In genomic region chr11:128732471-128733277, GRCh38 we compare ENCODE assay signal across 10 cellular contexts. TPM values are rescaled to one million over a fixed set of nuclear protein-coding genes. Genes with fewer than 3 reads are reported as not detected.
DNase-seq lines count a peak whose midpoint lies in the region; ATAC-seq, FAIRE-seq and TF ChIP-seq lines count a peak whose summit lies in the region.
"Had no signal": no experiment of that assay in that cellular context is flagged by ENCODE, and none has a peak within 500 bp of the region (broad histone marks: within the 10 kb centered on the region; RNA-seq: fewer than 3 reads in every experiment).

No MANE protein-coding gene starts in this region.

- no peaks in the 10 kb centered on the region for H4K20me1 ChIP-seq in OCI-LY1 (ENCODE audit: insufficient read depth, low read length)
- peaks cover 23% of the 10 kb centered on the region for H4K20me1 ChIP-seq in osteoblast (ENCODE audit: insufficient read depth, low read length)

- no peak for TF ChIP-seq CTCF in OCI-LY1 (IDR thresholded peaks at IDR 0.05; ENCODE audit: low read length)
- TF ChIP-seq CTCF in osteoblast (IDR thresholded peaks at IDR 0.05; ENCODE audit: extremely low read depth, low read depth, low read length): no peak
- no peak for TF ChIP-seq CTCF in D721Med (IDR thresholded peaks at IDR 0.05; ENCODE audit: insufficient read depth, missing control alignments)
- TF ChIP-seq CTCF in adrenal gland (IDR thresholded peaks at IDR 0.05): no peak

- peak overlapping the region; percentile 6 for H3K4me3 Mint-ChIP-seq in activated CD4-positive, alpha-beta T cell treated with anti-CD3 and anti-CD28 coated beads, Interleukin-2, amount 10 ng/mL, durations not matched to agents 24 days and 14 days

- H3F3A ChIP-seq in OCI-LY1 (ENCODE audit: insufficient read depth, low read length): no peaks in the 10 kb centered on the region

- H3K27me3 Mint-ChIP-seq in activated CD4-positive, alpha-beta T cell treated with anti-CD3 and anti-CD28 coated beads, Interleukin-2, amount 10 ng/mL, durations not matched to agents 24 days and 14 days: no peaks in the 10 kb centered on the region

- peak overlapping the region; percentile 56 for H3K27ac Mint-ChIP-seq in activated CD4-positive, alpha-beta T cell treated with anti-CD3 and anti-CD28 coated beads, Interleukin-2, amount 10 ng/mL, durations not matched to agents 24 days and 14 days

- FAIRE-seq in D721Med (lab: Jason Lieb, UNC): no peak
- FAIRE-seq: A204.1 had no signal

- no peaks in the 10 kb centered on the region for H3K9me2 ChIP-seq in OCI-LY1 (ENCODE audit: low read depth, low read length)

- peaks cover 100% of the 10 kb centered on the region for H3K4me1 ChIP-seq in OCI-LY1 (ENCODE audit: insufficient read depth, low read length, severe bottlenecking)
- peaks cover 8% of the 10 kb centered on the region for H3K4me1 ChIP-seq in osteoblast (ENCODE audit: insufficient read depth, low read length)
- peaks cover 0 to 30% of the 10 kb centered on the region in 2 donors for H3K4me1 ChIP-seq in adrenal gland (replicated peaks in 1 of 2)

- no peaks in the 10 kb centered on the region for H3K36me3 ChIP-seq in OCI-LY1 (ENCODE audit: insufficient read depth, low read length)
- H3K36me3 ChIP-seq in osteoblast (ENCODE audit: insufficient read depth, low read length): peaks cover 2% of the 10 kb centered on the region
- no peaks in the 10 kb centered on the region for H3K36me3 ChIP-seq in adrenal gland (replicated peaks in 1 of 2)

- peak overlapping the region; percentile 99 for H3K27ac ChIP-seq in OCI-LY1 (ENCODE audit: low read depth, low read length, poor library complexity, severe bottlenecking)
- H3K27ac ChIP-seq in osteoblast (ENCODE audit: low read depth, low read length): peak overlapping the region; percentile 26
- H3K27ac ChIP-seq in adrenal gland: no peak overlapping the region

- ATAC-seq in HG02678 (IDR thresholded peaks at IDR 0.05; ENCODE audit: unreplicated experiment): peak; percentile 37

- H3K4me2 ChIP-seq in OCI-LY1 (ENCODE audit: low read length) (peak overlapping the region; percentile 78), osteoblast (ENCODE audit: insufficient read depth, low read length) (no peak overlapping the region)

- H3K9me3 ChIP-seq in OCI-LY1 (ENCODE audit: low read length) (no peaks in the 10 kb centered on the region), osteoblast (ENCODE audit: low read depth, low read length) (no peaks in the 10 kb centered on the region), adrenal gland (replicated peaks in 1 of 3) (no peaks in the 10 kb centered on the region)

- peaks cover 12% of the 10 kb centered on the region for H3K36me3 Mint-ChIP-seq in activated CD4-positive, alpha-beta T cell treated with anti-CD3 and anti-CD28 coated beads, Interleukin-2, amount 10 ng/mL, durations not matched to agents 24 days and 14 days (ENCODE audit: low read depth)

- intact Hi-C loops in activated CD4-positive, alpha-beta T cell treated with anti-CD3 and anti-CD28 coated beads, Interleukin-2, amount 10 ng/mL, durations not matched to agents 24 days and 14 days (cut with micrococcal nuclease): loop anchor here (1.0 to 10.0 kb wide), 4 partner anchors 7 to 208 kb away; no protein-coding TSS in a partner anchor
- intact Hi-C loops in adrenal gland (cut with DNase I): no loop called here

- H3K79me2 ChIP-seq in OCI-LY1 (ENCODE audit: insufficient read depth, low read length): peaks cover 18% of the 10 kb centered on the region; the same call in 1 of the 2 replicates
- peaks cover 11% of the 10 kb centered on the region for H3K79me2 ChIP-seq in osteoblast (ENCODE audit: insufficient read depth, low read length)

- H3K4me3 ChIP-seq in OCI-LY1 (ENCODE audit: low read depth, low read length, poor library complexity, severe bottlenecking) (peak overlapping the region; percentile 49), osteoblast (ENCODE audit: insufficient read depth, low read length) (no peak overlapping the region), adrenal gland (no peak overlapping the region)

- no peaks in the 10 kb centered on the region for H3K27me3 ChIP-seq in OCI-LY1 (ENCODE audit: insufficient read depth, low read length)
- H3K27me3 ChIP-seq in osteoblast (ENCODE audit: insufficient read depth, low read length): no peaks in the 10 kb centered on the region
- H3K27me3 ChIP-seq in adrenal gland: no peaks in the 10 kb centered on the region

- peaks cover 80% of the 10 kb centered on the region for H3K4me1 Mint-ChIP-seq in activated CD4-positive, alpha-beta T cell treated with anti-CD3 and anti-CD28 coated beads, Interleukin-2, amount 10 ng/mL, durations not matched to agents 24 days and 14 days

- no peaks in the 10 kb centered on the region for H3K9me3 Mint-ChIP-seq in activated CD4-positive, alpha-beta T cell treated with anti-CD3 and anti-CD28 coated beads, Interleukin-2, amount 10 ng/mL, durations not matched to agents 24 days and 14 days

- WGBS in adrenal gland, 4 donors: 76 to 82% (median 79%) methylated on average over 8 of the region's 8 CpGs

- DNase-seq in activated CD4-positive, alpha-beta T cell treated with anti-CD3 and anti-CD28 coated beads, Interleukin-2, amount 10 ng/mL, durations not matched to agents 24 days and 14 days: no peak
- DNase-seq in activated CD4-positive, alpha-beta T cell treated with anti-CD3 and anti-CD28 coated beads, Interleukin-2, amount 50 U/mL, for 1 hour: no peak
- DNase-seq in osteoblast (ENCODE audit: insufficient read length, low spot score, missing footprints) (no peak), KG1 (lab: John Stamatoyannopoulos, UW) (no peak), D721Med (ENCODE audit: insufficient read length, low spot score) (no peak), adrenal gland (no peak)
- DNase-seq: NCI-H1436 treated with DMSO at 0.1 percent for 48 hours had no signal

- peak overlapping the region; percentile 77 for H3K9ac ChIP-seq in OCI-LY1 (ENCODE audit: low read length)

- H2AFZ ChIP-seq in OCI-LY1 (ENCODE audit: low read length) (no peak overlapping the region), osteoblast (ENCODE audit: low read length) (no peak overlapping the region)

- TF ChIP-seq POLR2A in adrenal gland (IDR thresholded peaks at IDR 0.05): no peak

RNA-seq across cellular contexts. Expression of gene FLI1, which starts 38.8 kb away (rescaled TPM):
- 35.3 and 36.5 TPM in 2 replicates for total RNA-seq in activated CD4-positive, alpha-beta T cell treated with anti-CD3 and anti-CD28 coated beads, Interleukin-2, amount 10 ng/mL, durations not matched to agents 24 days and 14 days
- total RNA-seq in osteoblast: 23.5 and 23.9 TPM in 2 replicates
- total RNA-seq in adrenal gland: 10 to 100 TPM in 5 of 8 donors, 1 to 10 TPM in 3; 2.4 to 21.3 (median 16.9) TPM
- polyA plus RNA-seq in adrenal gland: 1 to 10 TPM; 5.2 to 9.7 (median 5.8) TPM

Comparison
In these comparisons a context has a peak if more than half of its experiments do, and no peak if none do; other contexts are left out.
1. H3K27ac ChIP-seq: peak in OCI-LY1 (single experiment) and osteoblast (single experiment); none in adrenal gland (0 of 5).